In genomic region chr2:136119717-136120675, GRCh38 we compare ENCODE assay signal across 7 cellular contexts. TPM values are rescaled to one million over a fixed set of nuclear protein-coding genes. Genes with fewer than 3 reads are reported as not detected.
DNase-seq lines count a peak whose midpoint lies in the region; ATAC-seq and TF ChIP-seq lines count a peak whose summit lies in the region.

No MANE protein-coding gene starts in this region.

- no peak overlapping the region for H3K4ac ChIP-seq in trophoblast cell (ENCODE audit: low read depth, low read length)

- H2BK12ac ChIP-seq in trophoblast cell (ENCODE audit: low read length), result no peak overlapping the region

- no peak overlapping the region for H4K91ac ChIP-seq in trophoblast cell (ENCODE audit: low read depth, low read length)

- H3K79me2 ChIP-seq in DOHH2 (ENCODE audit: control insufficient read depth, low read length), result peaks cover 39% of the 10 kb centered on the region
- peaks cover 46% of the 10 kb centered on the region for H3K79me2 ChIP-seq in Loucy (ENCODE audit: insufficient read depth, low read length)
- H3K79me2 ChIP-seq in trophoblast cell (ENCODE audit: control insufficient read depth, insufficient read depth, low read length, poor library complexity), result no peaks in the 10 kb centered on the region

- H3K18ac ChIP-seq in trophoblast cell (ENCODE audit: low read length), result no peak overlapping the region

- H4K12ac ChIP-seq in trophoblast cell (ENCODE audit: low read depth, low read length), result no peak overlapping the region

- H3K9me3 ChIP-seq in DOHH2 (ENCODE audit: control insufficient read depth, insufficient read depth, low read length) (no peaks in the 10 kb centered on the region), Loucy (ENCODE audit: insufficient read depth, low read depth, low read length) (no peaks in the 10 kb centered on the region), trophoblast cell (ENCODE audit: insufficient read depth, low read depth, low read length) (no peaks in the 10 kb centered on the region)
- no peaks in the 10 kb centered on the region for H3K9me3 ChIP-seq in effector memory CD4-positive, alpha-beta T cell (ENCODE audit: control insufficient read depth, low read length)

- H4K8ac ChIP-seq in trophoblast cell (ENCODE audit: low read depth, low read length), result no peak overlapping the region

- H4K20me1 ChIP-seq in DOHH2 (ENCODE audit: control insufficient read depth, insufficient read depth, low read depth, low read length), result peaks cover 10% of the 10 kb centered on the region
- peaks cover 26% of the 10 kb centered on the region for H4K20me1 ChIP-seq in Loucy (ENCODE audit: insufficient read depth, low read length, poor library complexity, severe bottlenecking)

- DNase-seq in effector memory CD4-positive, alpha-beta T cell, result no peak
- DNase-seq in trophoblast cell, result no peak
- no peak for DNase-seq in NCI-H226
- DNase-seq in SIG-M5 treated with dmso at 0.1 percent for 504 hours (lab: John Stamatoyannopoulos, UW; ENCODE audit: unreplicated experiment), result no peak

- H3K23ac ChIP-seq in trophoblast cell (ENCODE audit: low read length), result no peak overlapping the region

- peak overlapping the region; percentile 94 for H3K4me3 ChIP-seq in DOHH2 (ENCODE audit: low read length)
- H3K4me3 ChIP-seq in Loucy (ENCODE audit: low read length, poor library complexity, severe bottlenecking), result peak overlapping the region; percentile 94
- H3K4me3 ChIP-seq in effector memory CD4-positive, alpha-beta T cell (ENCODE audit: insufficient read depth, low read depth, low read length, poor library complexity, severe bottlenecking), result peak overlapping the region; percentile 83
- no peak overlapping the region for H3K4me3 ChIP-seq in trophoblast cell (ENCODE audit: low read depth, low read length)

- H3K9ac ChIP-seq in Loucy (ENCODE audit: low read depth, low read length, poor library complexity, severe bottlenecking) (peak overlapping the region; percentile 97), trophoblast cell (ENCODE audit: low read length) (no peak overlapping the region)

- no peaks in the 10 kb centered on the region for H3K79me1 ChIP-seq in trophoblast cell (ENCODE audit: low read length)

- H3K14ac ChIP-seq in trophoblast cell (ENCODE audit: low read length), result no peak overlapping the region

- H2BK120ac ChIP-seq in trophoblast cell (ENCODE audit: insufficient read depth, low read length, poor library complexity), result no peak overlapping the region

- no peak overlapping the region for H2BK5ac ChIP-seq in trophoblast cell (ENCODE audit: low read depth, low read length, poor library complexity)

- H3F3A ChIP-seq in DOHH2 (ENCODE audit: control insufficient read depth, insufficient read depth) (peaks cover 31% of the 10 kb centered on the region), Loucy (ENCODE audit: low read depth) (peaks cover 4% of the 10 kb centered on the region; the same call in 1 of the 2 replicates)

- H3K4me1 ChIP-seq in DOHH2 (ENCODE audit: control insufficient read depth, low read length) (peaks cover 64% of the 10 kb centered on the region), Loucy (ENCODE audit: insufficient read depth, low read length, poor library complexity, severe bottlenecking) (peaks cover 64% of the 10 kb centered on the region), trophoblast cell (ENCODE audit: control insufficient read depth in 1 of 2, insufficient read depth in 2 of 2, low read length in 2 of 2) (peaks cover 10 to 17% of the 10 kb centered on the region in 2 experiments)
- peaks cover 24% of the 10 kb centered on the region for H3K4me1 ChIP-seq in effector memory CD4-positive, alpha-beta T cell (ENCODE audit: control insufficient read depth, insufficient read depth, low read length, poor library complexity, severe bottlenecking)

- no peak for TF ChIP-seq CTCF in DOHH2 (IDR thresholded peaks at IDR 0.05; ENCODE audit: low read depth, low read length, poor library complexity, severe bottlenecking)
- no peak for TF ChIP-seq CTCF in Loucy (conservative IDR thresholded peaks at IDR 0.05; ENCODE audit: low read length)

- H3K27ac ChIP-seq in DOHH2 (ENCODE audit: low read depth, low read length), result peak overlapping the region; percentile 91
- peak overlapping the region; percentile 95 for H3K27ac ChIP-seq in effector memory CD4-positive, alpha-beta T cell (ENCODE audit: insufficient read depth, low read length, poor library complexity, severe bottlenecking)
- no peak overlapping the region for H3K27ac ChIP-seq in trophoblast cell (ENCODE audit: low read depth, low read length)

- H3K27me3 ChIP-seq in DOHH2 (ENCODE audit: control insufficient read depth, low read length) (no peaks in the 10 kb centered on the region; the same call in 1 of the 2 replicates), Loucy (ENCODE audit: insufficient read depth, low read length, poor library complexity, severe bottlenecking) (peaks cover 12% of the 10 kb centered on the region), trophoblast cell (ENCODE audit: insufficient read depth, low read length) (peaks cover 21% of the 10 kb centered on the region)
- no peaks in the 10 kb centered on the region for H3K27me3 ChIP-seq in effector memory CD4-positive, alpha-beta T cell (replicated peaks; ENCODE audit: control insufficient read depth, insufficient read depth, low read length, poor library complexity, severe bottlenecking)

- H3K36me3 ChIP-seq in DOHH2 (ENCODE audit: control insufficient read depth, low read length) (peaks cover 34% of the 10 kb centered on the region), Loucy (ENCODE audit: insufficient read depth, low read length) (peaks cover 12% of the 10 kb centered on the region), trophoblast cell (ENCODE audit: control insufficient read depth in 1 of 2, insufficient read depth in 2 of 2, low read length in 2 of 2) (no peaks in the 10 kb centered on the region)
- H3K36me3 ChIP-seq in effector memory CD4-positive, alpha-beta T cell (ENCODE audit: control insufficient read depth, insufficient read depth, low read length), result peaks cover 18% of the 10 kb centered on the region

- no CpG with 5 or more reads among the region's 16 CpGs for WGBS in trophoblast cell (ENCODE audit: extremely low coverage, insufficient coverage, insufficient read length)

- H2AFZ ChIP-seq in Loucy (ENCODE audit: low read length), result no peak overlapping the region
- H2AFZ ChIP-seq in trophoblast cell (ENCODE audit: insufficient read depth, low read length, poor library complexity), result no peak overlapping the region

- no peak for ATAC-seq in GM18519 (IDR thresholded peaks at IDR 0.05; ENCODE audit: low FRiP score, unreplicated experiment)

- no peak overlapping the region for H2AK5ac ChIP-seq in trophoblast cell (ENCODE audit: low read length)

- H3K9me2 ChIP-seq in DOHH2 (replicated peaks; ENCODE audit: control insufficient read depth, low read length) (no peaks in the 10 kb centered on the region), Loucy (replicated peaks; ENCODE audit: low read depth, low read length) (no peaks in the 10 kb centered on the region)

- H3K4me2 ChIP-seq in DOHH2 (ENCODE audit: low read length) (peak overlapping the region; percentile 87), Loucy (ENCODE audit: low read depth, low read length, poor library complexity, severe bottlenecking) (peak overlapping the region; percentile 75), trophoblast cell (ENCODE audit: low read length) (peak overlapping the region; percentile 91)

RNA-seq across cellular contexts. Expression of gene CXCR4, which starts 2.0 kb away (rescaled TPM):
- polyA plus RNA-seq in trophoblast cell (2013), result 0.86 and 1.2 TPM in 2 replicates
